ENCODE assay signal across 24 cellular contexts in the genomic region with DNA sequence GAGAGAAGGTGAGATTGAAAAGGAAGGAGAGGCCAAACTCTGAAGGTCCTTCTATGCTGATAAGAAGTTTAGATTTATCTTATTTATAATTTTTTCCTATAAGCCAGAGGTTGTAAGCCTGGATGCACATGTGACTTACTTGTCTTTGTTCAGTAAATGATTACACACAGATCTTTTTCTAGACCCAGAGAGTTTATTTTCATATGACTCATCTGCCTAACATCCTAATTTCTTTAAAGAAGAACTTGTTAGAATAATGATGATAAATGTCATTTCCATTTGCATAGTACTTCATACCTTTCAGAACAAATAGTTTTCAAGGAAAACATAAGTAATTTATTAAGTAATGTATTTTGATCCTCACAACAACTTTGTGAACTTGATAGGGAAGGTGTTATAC.
DNase-seq lines count a peak whose midpoint lies in the region; ATAC-seq, FAIRE-seq and TF ChIP-seq lines count a peak whose summit lies in the region.
"Had no signal": no experiment of that assay in that cellular context is flagged by ENCODE, and none has a peak within 500 bp of the region (broad histone marks: within the 10 kb centered on the region; RNA-seq: fewer than 3 reads in every experiment).

No MANE protein-coding gene starts in this region.

- no peaks in the 10 kb centered on the region for H3K9me3 ChIP-seq in mesenchymal stem cell (ENCODE audit: control insufficient read depth, low read length)
- H3K9me3 ChIP-seq in lower lobe of right lung = no peaks in the 10 kb centered on the region
- H3K9me3 ChIP-seq in aorta (ENCODE audit: control insufficient read depth, low read length) = no peaks in the 10 kb centered on the region
- H3K9me3 ChIP-seq: body of pancreas, heart left ventricle, MG63, spleen, suprapubic skin, vagina had no signal

- in situ Hi-C loops in Caki2 (cut with HindIII; ENCODE audit: low pct_unique_long_range_greater_than_20kb, low sequenced_read_pairs) = no loop called here

- H2BK15ac ChIP-seq in mesenchymal stem cell (ENCODE audit: low read depth, poor library complexity, severe bottlenecking) = no peak overlapping the region

- H3K4me3 ChIP-seq in mesenchymal stem cell (ENCODE audit: insufficient read depth in 1 of 2, low read depth in 1 of 2, low read length in 2 of 2) (no peak overlapping the region), lower lobe of right lung (no peak overlapping the region), aorta (ENCODE audit: low read length in 2 of 2) (no peak overlapping the region)
- H3K4me3 ChIP-seq: body of pancreas, coronary artery, heart left ventricle, MG63, spleen, suprapubic skin, vagina had no signal

- H3K27ac ChIP-seq in mesenchymal stem cell (ENCODE audit: low read length, poor library complexity, severe bottlenecking) = peak overlapping the region; percentile 4
- H3K27ac ChIP-seq in lower lobe of right lung = no peak overlapping the region
- no peak overlapping the region for H3K27ac ChIP-seq in aorta (ENCODE audit: low read depth in 1 of 2, low read length in 2 of 2)
- H3K27ac ChIP-seq: body of pancreas, coronary artery, epithelial cell of prostate, heart left ventricle, spleen, suprapubic skin, vagina had no signal

- no peak overlapping the region for H2AK5ac ChIP-seq in mesenchymal stem cell (ENCODE audit: low read length, severe bottlenecking)

- no peak overlapping the region for H3K18ac ChIP-seq in mesenchymal stem cell (ENCODE audit: low read depth in 1 of 2, low read length in 2 of 2)

- no peak overlapping the region for H2AFZ ChIP-seq in mesenchymal stem cell (ENCODE audit: low read depth, low read length)

- H4K8ac ChIP-seq in mesenchymal stem cell (ENCODE audit: low read length) = no peak overlapping the region

- intact Hi-C loops in lower lobe of right lung (cut with DNase I) = no loop called here
- intact Hi-C loops in aorta (cut with DNase I) = no loop called here

- no peak for TF ChIP-seq CTCF in lower lobe of right lung (IDR thresholded peaks at IDR 0.05)

- no peak overlapping the region for H3K23ac ChIP-seq in mesenchymal stem cell (ENCODE audit: low read length in 2 of 2)

- H3K14ac ChIP-seq in mesenchymal stem cell (ENCODE audit: low read length in 2 of 2) = no peak overlapping the region

- H3K4me1 ChIP-seq in mesenchymal stem cell (ENCODE audit: control insufficient read depth, insufficient read depth, low read depth, low read length) = no peaks in the 10 kb centered on the region
- H3K4me1 ChIP-seq in lower lobe of right lung = no peaks in the 10 kb centered on the region
- H3K4me1 ChIP-seq in aorta (ENCODE audit: control insufficient read depth in 1 of 2, insufficient read depth in 2 of 2, low read length in 2 of 2) = no peaks in the 10 kb centered on the region
- H3K4me1 ChIP-seq: body of pancreas, suprapubic skin, vagina had no signal

- no peaks in the 10 kb centered on the region for H3K79me1 ChIP-seq in mesenchymal stem cell (replicated peaks; ENCODE audit: low read length, poor library complexity, severe bottlenecking)

- H3K9ac ChIP-seq in mesenchymal stem cell (ENCODE audit: low read length) = no peak overlapping the region

- FAIRE-seq in RCC 7860 (lab: Jason Lieb, UNC) = peak; percentile 83
- FAIRE-seq: G401.6, GM12891 had no signal

- H4K91ac ChIP-seq in mesenchymal stem cell (ENCODE audit: low read length) = no peak overlapping the region

- ATAC-seq in lower lobe of right lung = no peak
- no peak for ATAC-seq in GM19397 (IDR thresholded peaks at IDR 0.05; ENCODE audit: unreplicated experiment)
- no peak for ATAC-seq in GM18870 (IDR thresholded peaks at IDR 0.05; ENCODE audit: unreplicated experiment)
- no peak for ATAC-seq in aorta (ENCODE audit: low FRiP score)
- ATAC-seq: body of pancreas, heart left ventricle, natural killer cell had no signal

- no peak overlapping the region for H2BK5ac ChIP-seq in mesenchymal stem cell (ENCODE audit: low read depth, low read length, poor library complexity, severe bottlenecking)

- H3K27me3 ChIP-seq in mesenchymal stem cell (ENCODE audit: control insufficient read depth in 1 of 2, insufficient read depth in 1 of 2, low read length in 2 of 2) = no peaks in the 10 kb centered on the region
- no peaks in the 10 kb centered on the region for H3K27me3 ChIP-seq in lower lobe of right lung (ENCODE audit: low read depth)
- no peaks in the 10 kb centered on the region for H3K27me3 ChIP-seq in aorta (ENCODE audit: control insufficient read depth in 1 of 2, insufficient read depth in 2 of 2, low read length in 1 of 2)
- H3K27me3 ChIP-seq: body of pancreas, heart left ventricle, MG63, spleen, suprapubic skin, vagina had no signal

- peak; percentile 45 for DNase-seq in Caki2 (ENCODE audit: low read depth)
- no peak for DNase-seq in RCC 7860 (ENCODE audit: low spot score)
- peak; percentile 19 for DNase-seq in fibroblast of gingiva (ENCODE audit: low read depth)
- DNase-seq in mesenchymal stem cell = peak; percentile 46
- no peak for DNase-seq in lower lobe of right lung
- no peak for DNase-seq in aorta
- DNase-seq: activated CD4-positive, alpha-beta T cell treated with anti-CD3 and anti-CD28 coated beads, Interleukin-2, amount 50 U/mL, for 4 hours; activated naive CD4-positive, alpha-beta T cell treated with anti-CD3 and anti-CD28 coated beads, Interleukin-2, amount 10 ng/mL, durations not matched to agents 7 days and 5 days; body of pancreas; Calu3; heart left ventricle; islet precursor cell; MG63; natural killer cell; NCI-H1930; spleen had no signal

- H3K4me2 ChIP-seq in mesenchymal stem cell (ENCODE audit: low read length, poor library complexity, severe bottlenecking) = no peak overlapping the region

- no peak overlapping the region for H2BK120ac ChIP-seq in mesenchymal stem cell (ENCODE audit: low read depth, low read length)

- H3K36me3 ChIP-seq in mesenchymal stem cell (ENCODE audit: control insufficient read depth in 1 of 2, insufficient read depth in 2 of 2, low read depth in 1 of 2, low read length in 2 of 2) (no peaks in the 10 kb centered on the region), lower lobe of right lung (no peaks in the 10 kb centered on the region), aorta (ENCODE audit: control insufficient read depth in 1 of 2, insufficient read depth in 2 of 2, low read length in 1 of 2) (no peaks in the 10 kb centered on the region)
- H3K36me3 ChIP-seq: heart left ventricle, MG63, spleen, suprapubic skin, vagina had no signal

- no peak overlapping the region for H2BK12ac ChIP-seq in mesenchymal stem cell (ENCODE audit: low read length in 2 of 2)

- H3K4ac ChIP-seq in mesenchymal stem cell (ENCODE audit: low read depth in 1 of 2, low read length in 2 of 2) = no peak overlapping the region

Comparison
In these comparisons a context has a peak if more than half of its experiments do, and no peak if none do; other contexts are left out.
1. DNase-seq: peak in Caki2 (single experiment), fibroblast of gingiva (single experiment) and mesenchymal stem cell (single experiment); none in RCC 7860 (single experiment), lower lobe of right lung (single experiment) and aorta (0 of 2).